In genomic region chr5:127084656-127085055, GRCh38 we compare ENCODE assay signal across 25 cellular contexts.
"Had no signal": no experiment of that assay in that cellular context is flagged by ENCODE, and none has a peak within 500 bp of the region (broad histone marks: within the 10 kb centered on the region; RNA-seq: fewer than 3 reads in every experiment).

No MANE protein-coding gene starts in this region.

- H3K79me2 ChIP-seq: hepatocyte had no signal

- ATAC-seq: activated T-helper 17 cell treated with anti-CD3 and anti-CD28 coated beads, Interleukin-2, amount 50 U/mL, for 72 hours; left lobe of liver; naive thymus-derived CD4-positive, alpha-beta T cell; sciatic nerve; stimulated activated memory B cell treated with anti-CD40 and anti-IgM and Interleukin-4, amounts not matched to agents 10 μg/mL and 1 μg/mL and 100 μg/mL, for 72 hours had no signal

- H3K27ac Mint-ChIP-seq: activated naive CD8-positive, alpha-beta T cell treated with anti-CD3 and anti-CD28 coated beads for 36 hours; activated T-cell treated with anti-CD3 and anti-CD28 coated beads, Interleukin-2, amount 50 U/mL, for 24 hours; activated T-helper 17 cell treated with anti-CD3 and anti-CD28 coated beads, Interleukin-2, amount 50 U/mL, for 72 hours; immature natural killer cell; naive thymus-derived CD4-positive, alpha-beta T cell; stimulated activated memory B cell treated with anti-CD40 and anti-IgM and Interleukin-4, amounts not matched to agents 10 μg/mL and 1 μg/mL and 100 μg/mL, for 72 hours had no signal

- H3K9me3 Mint-ChIP-seq: activated naive CD8-positive, alpha-beta T cell treated with anti-CD3 and anti-CD28 coated beads for 36 hours; activated T-cell treated with anti-CD3 and anti-CD28 coated beads, Interleukin-2, amount 50 U/mL, for 24 hours; activated T-helper 17 cell treated with anti-CD3 and anti-CD28 coated beads, Interleukin-2, amount 50 U/mL, for 72 hours; central memory CD8-positive, alpha-beta T cell; immature natural killer cell; naive thymus-derived CD4-positive, alpha-beta T cell; stimulated activated memory B cell treated with anti-CD40 and anti-IgM and Interleukin-4, amounts not matched to agents 10 μg/mL and 1 μg/mL and 100 μg/mL, for 72 hours had no signal

- H2AFZ ChIP-seq: hepatocyte had no signal

- H3K4me3 ChIP-seq: hepatocyte, lung, transverse colon had no signal

- H3K9me3 ChIP-seq: transverse colon had no signal

- H3K36me3 Mint-ChIP-seq: activated naive CD8-positive, alpha-beta T cell treated with anti-CD3 and anti-CD28 coated beads for 36 hours; immature natural killer cell; stimulated activated memory B cell treated with anti-CD40 and anti-IgM and Interleukin-4, amounts not matched to agents 10 μg/mL and 1 μg/mL and 100 μg/mL, for 72 hours had no signal

- FAIRE-seq: astrocyte, colon, frontal cortex, small intestine, urothelium cell line had no signal

- H3K27ac ChIP-seq: hepatocyte, transverse colon, WERI-Rb-1 had no signal

- H3K4me1 ChIP-seq: transverse colon had no signal

- H3K4me2 ChIP-seq: hepatocyte had no signal

- H3K27me3 ChIP-seq: hepatocyte, transverse colon had no signal

- DNase-seq: activated CD4-positive, CD25-positive, alpha-beta regulatory T cell treated with anti-CD3 and anti-CD28 coated beads, Interleukin-2, amount 50 U/mL, for 72 hours; activated CD8-positive, alpha-beta memory T cell treated with anti-CD3 and anti-CD28 coated beads, Interleukin-2, amount 50 U/mL, for 4 hours; activated naive CD4-positive, alpha-beta T cell; activated naive CD8-positive, alpha-beta T cell treated with anti-CD3 and anti-CD28 coated beads for 36 hours; activated T-cell treated with anti-CD3 and anti-CD28 coated beads, Interleukin-2, amount 50 U/mL, for 24 hours; effector memory CD4-positive, alpha-beta T cell; glutamatergic neuron; immature natural killer cell; naive thymus-derived CD4-positive, alpha-beta T cell; occipital lobe; small intestine; stimulated activated CD4-positive, alpha-beta T cell treated with anti-CD3 and anti-CD28 coated beads, Interleukin-15, amount 100 ng/mL, for 24 hours; transverse colon; WERI-Rb-1 had no signal

- H3K36me3 ChIP-seq: transverse colon, WERI-Rb-1 had no signal
